Comparison of ENCODE assay signal across 10 cellular contexts in the genomic region with DNA sequence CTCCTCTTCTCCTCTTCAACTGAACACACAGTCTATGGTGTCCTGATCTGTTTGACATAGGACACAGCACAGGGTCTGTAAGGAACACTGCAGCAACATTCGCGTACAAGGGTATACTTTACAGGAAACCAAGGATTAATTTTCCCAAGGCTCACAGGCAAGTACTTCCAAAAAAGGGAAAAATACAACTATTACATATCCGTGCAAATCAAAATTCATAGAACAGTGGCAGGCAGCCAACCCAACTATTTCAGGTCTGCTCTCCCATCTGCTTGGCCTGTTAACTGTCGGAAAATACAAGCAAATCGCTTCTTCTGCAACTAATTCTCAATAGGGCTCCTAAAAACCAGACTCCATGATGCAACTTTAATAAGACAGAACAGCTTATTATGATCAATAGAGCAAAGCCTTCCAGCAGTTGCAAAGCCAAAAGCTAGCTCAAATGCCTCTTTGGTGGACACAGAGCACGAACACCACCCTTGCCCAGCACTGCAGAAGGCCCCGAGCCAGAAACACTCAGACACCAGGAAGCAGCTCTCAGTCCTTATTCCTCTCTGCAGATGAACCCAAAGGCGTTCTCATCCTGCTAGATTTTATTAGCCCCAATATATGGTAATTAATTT.
A peak's percentile ranks its signal among the peaks of the same experiment; 100 is the strongest.
DNase-seq lines count a peak whose midpoint lies in the region; ATAC-seq and TF ChIP-seq lines count a peak whose summit lies in the region.
"Had no signal": no experiment of that assay in that cellular context is flagged by ENCODE, and none has a peak within 500 bp of the region (broad histone marks: within the 10 kb centered on the region; RNA-seq: fewer than 3 reads in every experiment).

No MANE protein-coding gene starts in this region.

- no peak for TF ChIP-seq POLR2A in lower leg skin (IDR thresholded peaks at IDR 0.05)

- no peak overlapping the region for H2AFZ ChIP-seq in OCI-LY1 (ENCODE audit: low read length)

- 53 to 54% methylated on average over 8 of the region's 8 CpGs for WGBS in lower leg skin, 2 donors

- no peak for TF ChIP-seq CTCF in 22Rv1 (IDR thresholded peaks at IDR 0.05)
- no peak for TF ChIP-seq CTCF in OCI-LY1 (IDR thresholded peaks at IDR 0.05; ENCODE audit: low read length)
- no peak for TF ChIP-seq CTCF in fibroblast of villous mesenchyme (IDR thresholded peaks at IDR 0.05; ENCODE audit: insufficient read depth, low read depth, low read length)
- no peak for TF ChIP-seq CTCF in lower leg skin (IDR thresholded peaks at IDR 0.05)

- peak overlapping the region; percentile 9 for H3K4me3 ChIP-seq in OCI-LY1 (ENCODE audit: low read depth, low read length, poor library complexity, severe bottlenecking)
- no peak overlapping the region for H3K4me3 ChIP-seq in fibroblast of villous mesenchyme (ENCODE audit: low read depth, low read length)
- no peak overlapping the region for H3K4me3 ChIP-seq in lower leg skin (ENCODE audit: low read depth, poor library complexity, severe bottlenecking)

- peak overlapping the region; percentile 37; the same call in 1 of the 2 replicates for H3K9ac ChIP-seq in OCI-LY1 (ENCODE audit: low read length)

- no peaks in the 10 kb centered on the region for H3K9me2 ChIP-seq in OCI-LY1 (ENCODE audit: low read depth, low read length)

- H3K4me2 ChIP-seq in OCI-LY1 (ENCODE audit: low read length) = peak overlapping the region; percentile 52

- ATAC-seq in GM21825 (IDR thresholded peaks at IDR 0.05; ENCODE audit: unreplicated experiment) (no peak), GM19023 (IDR thresholded peaks at IDR 0.05; ENCODE audit: unreplicated experiment) (no peak)

- no peaks in the 10 kb centered on the region for H3K27me3 ChIP-seq in OCI-LY1 (ENCODE audit: insufficient read depth, low read length)

- H3K4me1 ChIP-seq in OCI-LY1 (ENCODE audit: insufficient read depth, low read length, severe bottlenecking) = peaks cover 81% of the 10 kb centered on the region

- H3K27ac ChIP-seq in 22Rv1 (peak overlapping the region; percentile 74), OCI-LY1 (ENCODE audit: low read depth, low read length, poor library complexity, severe bottlenecking) (peak overlapping the region; percentile 61)

- H3K36me3 ChIP-seq in OCI-LY1 (ENCODE audit: insufficient read depth, low read length) = peaks cover 32% of the 10 kb centered on the region; the same call in 1 of the 2 replicates

- H3K79me2 ChIP-seq in OCI-LY1 (ENCODE audit: insufficient read depth, low read length) = peaks cover 98% of the 10 kb centered on the region

- intact Hi-C loops in lower leg skin (cut with DNase I; ENCODE audit: low total_unique reads) = no loop called here

- H4K20me1 ChIP-seq in OCI-LY1 (ENCODE audit: insufficient read depth, low read length) = no peaks in the 10 kb centered on the region

- H3K9me3 ChIP-seq in OCI-LY1 (ENCODE audit: low read length) = no peaks in the 10 kb centered on the region

- peak; percentile 69 for DNase-seq in fibroblast of villous mesenchyme (ENCODE audit: low read depth)
- DNase-seq in nucleus accumbens (lab: John Stamatoyannopoulos, UW) = peak in 36 of 56 donors; percentile 3 to 63 (median 30)
- no peak for DNase-seq in lower leg skin (ENCODE audit: low spot score in 2 of 2)
- no peak for DNase-seq in NCI-H526 treated with DMSO at 0.1 percent for 48 hours (lab: John Stamatoyannopoulos, UW)
- DNase-seq: activated CD4-positive, CD25-positive, alpha-beta regulatory T cell treated with anti-CD3 and anti-CD28 coated beads, Interleukin-2, amount 50 U/mL, for 72 hours; OCI-M1 had no signal

- no peaks in the 10 kb centered on the region for H3F3A ChIP-seq in OCI-LY1 (ENCODE audit: insufficient read depth, low read length)

Comparison
In these comparisons a context has a peak if more than half of its experiments do, and no peak if none do; other contexts are left out.
1. DNase-seq: peak in fibroblast of villous mesenchyme (single experiment) and nucleus accumbens (36 of 56); none in lower leg skin (0 of 2) and NCI-H526 treated with DMSO at 0.1 percent for 48 hours (single experiment).